ENCODE assay signal across 11 cellular contexts in genomic region chr9:2809692-2810423, GRCh38. TPM values are rescaled to one million over a fixed set of nuclear protein-coding genes. Genes with fewer than 3 reads are reported as not detected.
DNase-seq lines count a peak whose midpoint lies in the region; ATAC-seq and TF ChIP-seq lines count a peak whose summit lies in the region.
"Had no signal": no experiment of that assay in that cellular context is flagged by ENCODE, and none has a peak within 500 bp of the region (broad histone marks: within the 10 kb centered on the region; RNA-seq: fewer than 3 reads in every experiment).

No MANE protein-coding gene starts in this region.

- DNase-seq in Daoy (ENCODE audit: low read depth) (peak; percentile 82), T1000 (lab: John Stamatoyannopoulos, UW) (peak; percentile 23), heart left ventricle (peak in 1 of 5 donors; percentile 29), osteoblast (ENCODE audit: insufficient read length, low spot score, missing footprints) (peak; percentile 78), BE2C (no peak), spleen (no peak)
- DNase-seq: cortex of kidney; NCI-H1092 treated with DMSO at 0.1 percent for 48 hours; stimulated activated CD4-positive, alpha-beta T cell treated with anti-CD3 and anti-CD28 coated beads, Interleukin-1b, Interleukin-23, amount 100 ng/mL, for 48 hours had no signal

- no peaks in the 10 kb centered on the region for H3K9me3 ChIP-seq in heart left ventricle
- H3K9me3 ChIP-seq in osteoblast (ENCODE audit: low read depth, low read length) = no peaks in the 10 kb centered on the region
- no peaks in the 10 kb centered on the region for H3K9me3 ChIP-seq in BE2C
- no peaks in the 10 kb centered on the region for H3K9me3 ChIP-seq in spleen

- WGBS in heart left ventricle, 4 donors = 15 to 30% (median 24%) methylated on average over 4 of the region's 4 CpGs
- 65 to 85% (median 77%) methylated on average over 4 of the region's 4 CpGs for WGBS in spleen, 5 donors

- no peaks in the 10 kb centered on the region for H4K20me1 ChIP-seq in osteoblast (ENCODE audit: insufficient read depth, low read length)

- H3K27ac ChIP-seq in heart left ventricle (peak overlapping the region; percentile 40 to 82 (median 58)), osteoblast (ENCODE audit: low read depth, low read length) (peak overlapping the region; percentile 94), spleen (peak overlapping the region in 3 of 8 donors; percentile 12 to 48 (median 19))

- peak overlapping the region in 1 of 12 donors; percentile 14 for H3K4me3 ChIP-seq in heart left ventricle
- no peak overlapping the region for H3K4me3 ChIP-seq in osteoblast (ENCODE audit: insufficient read depth, low read length)
- H3K4me3 ChIP-seq in BE2C (ENCODE audit: low read depth, low read length) = no peak overlapping the region
- H3K4me3 ChIP-seq in spleen = no peak overlapping the region

- H3K36me3 ChIP-seq in heart left ventricle (peaks cover 0 to 88% (median 51%) of the 10 kb centered on the region in 9 donors), osteoblast (ENCODE audit: insufficient read depth, low read length) (peaks cover 61% of the 10 kb centered on the region), BE2C (peaks cover 92% of the 10 kb centered on the region), spleen (peaks cover 4 to 98% (median 56%) of the 10 kb centered on the region in 6 donors)

- no peak overlapping the region for H2AFZ ChIP-seq in osteoblast (ENCODE audit: low read length)

- peaks cover 0 to 30% (median 16%) of the 10 kb centered on the region in 12 donors for H3K4me1 ChIP-seq in heart left ventricle
- peaks cover 29% of the 10 kb centered on the region for H3K4me1 ChIP-seq in osteoblast (ENCODE audit: insufficient read depth, low read length)
- no peaks in the 10 kb centered on the region for H3K4me1 ChIP-seq in BE2C
- no peaks in the 10 kb centered on the region for H3K4me1 ChIP-seq in spleen

- intact Hi-C loops in heart left ventricle (cut with DNase I) (loop anchor here in 4 of 10 donors (10.0 kb wide), 3 partner anchors 145 to 665 kb away; partner anchors contain the start of gene VLDLR (in 3 of the 4)), spleen (cut with DNase I; ENCODE audit: low total_unique reads) (no loop called here)

- peak; percentile 47 to 88 (median 84) for ATAC-seq in heart left ventricle
- ATAC-seq in HG02571 (IDR thresholded peaks at IDR 0.05; ENCODE audit: unreplicated experiment) = no peak
- no peak for ATAC-seq in GM19467 (IDR thresholded peaks at IDR 0.05; ENCODE audit: unreplicated experiment)

- H3K79me2 ChIP-seq in osteoblast (ENCODE audit: insufficient read depth, low read length) = peaks cover 10% of the 10 kb centered on the region

- H3K27me3 ChIP-seq in heart left ventricle (no peaks in the 10 kb centered on the region), osteoblast (ENCODE audit: insufficient read depth, low read length) (no peaks in the 10 kb centered on the region), BE2C (no peaks in the 10 kb centered on the region), spleen (replicated peaks in 1 of 7) (no peaks in the 10 kb centered on the region)

- peak overlapping the region; percentile 58 for H3K4me2 ChIP-seq in osteoblast (ENCODE audit: insufficient read depth, low read length)

- TF ChIP-seq CTCF in heart left ventricle (IDR thresholded peaks at IDR 0.05) (no peak), osteoblast (IDR thresholded peaks at IDR 0.05; ENCODE audit: extremely low read depth, low read depth, low read length) (no peak), BE2C (IDR thresholded peaks at IDR 0.05; ENCODE audit: low read depth, low read length) (no peak), spleen (IDR thresholded peaks at IDR 0.05 in 8 of 11, conservative IDR thresholded peaks at IDR 0.05 in 3 of 11) (no peak)

- TF ChIP-seq POLR2A in heart left ventricle (IDR thresholded peaks at IDR 0.05) (no peak), spleen (IDR thresholded peaks at IDR 0.05) (no peak)

RNA-seq across cellular contexts. Expression of gene PUM3, which starts 34.0 kb away (rescaled TPM):
- total RNA-seq in Daoy (2014; rRNA removed; shearing (Covaris generic)) = 170 and 209 TPM in 2 replicates
- 10 to 100 TPM in 8 of 9 donors, 1 to 10 TPM in 1; 8.7 to 33.1 (median 14.5) TPM for total RNA-seq in heart left ventricle
- polyA plus RNA-seq in heart left ventricle = 10 to 100 TPM; 10.1 to 20.1 TPM
- 35.4 and 40.2 TPM in 2 replicates for total RNA-seq in osteoblast
- polyA plus RNA-seq in BE2C (2012; ENCODE audit: insufficient read depth, insufficient read length, low read depth) = 32.9 TPM
- 10 to 100 TPM; 21.9 to 58.5 (median 37.5) TPM for total RNA-seq in spleen
- 10 to 100 TPM; 20.9 to 48.4 (median 39.6) TPM for polyA plus RNA-seq in spleen

Comparison
In these comparisons a context has a peak if more than half of its experiments do, and no peak if none do; other contexts are left out.
1. DNase-seq: peak in Daoy (single experiment), T1000 (single experiment) and osteoblast (single experiment); none in BE2C (single experiment) and spleen (single experiment).
2. ATAC-seq: peak in heart left ventricle (4 of 4); none in HG02571 (single experiment) and GM19467 (single experiment).